In the genomic region with DNA sequence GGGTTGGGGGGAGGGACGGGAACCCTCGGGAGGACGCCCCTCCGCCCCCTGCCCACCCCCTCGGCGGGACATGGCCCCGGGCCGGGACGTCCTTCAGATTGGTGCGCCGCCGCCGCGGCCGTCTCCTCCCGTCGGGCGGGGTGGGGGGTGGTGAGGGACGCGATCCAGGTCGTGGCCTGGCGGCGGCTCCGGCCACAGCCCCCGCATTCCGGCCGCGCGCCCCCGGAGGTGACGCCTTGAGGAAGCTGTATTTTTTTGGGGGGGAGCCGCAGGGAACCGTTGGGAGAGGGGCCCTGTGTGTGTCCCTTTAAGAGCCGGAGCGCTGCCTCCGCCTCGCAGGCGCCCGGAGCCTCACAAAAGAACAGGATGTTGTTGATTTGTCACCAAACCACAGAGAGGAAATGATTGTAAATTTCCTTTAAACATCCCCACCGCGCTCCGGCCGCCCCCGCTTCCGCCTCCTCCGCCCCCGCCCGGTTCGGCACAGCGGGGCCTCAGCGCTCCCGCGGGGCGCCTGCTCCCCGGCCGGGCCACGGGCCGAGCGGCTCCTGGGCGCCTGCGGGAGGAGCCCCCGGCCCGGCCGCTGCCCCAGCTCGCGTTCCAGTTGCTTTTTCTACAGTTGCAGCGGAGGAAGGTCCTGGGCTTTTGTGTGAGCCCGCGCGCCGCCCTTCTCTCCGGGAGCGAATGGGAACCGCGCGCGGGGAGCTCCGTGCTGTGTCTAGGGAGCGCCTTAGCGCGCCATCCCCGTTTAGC, we compare ENCODE assay signal across 1 cellular context.
A peak's percentile ranks its signal among the peaks of the same experiment; 100 is the strongest.
TF ChIP-seq lines count a peak whose summit lies in the region.

No MANE protein-coding gene starts in this region.

TF ChIP-seq in A549, 52 proteins besides CTCF, POLR2A, EP300 and RAD21 (continued from another document):
- TF ChIP-seq, protein P1, sequence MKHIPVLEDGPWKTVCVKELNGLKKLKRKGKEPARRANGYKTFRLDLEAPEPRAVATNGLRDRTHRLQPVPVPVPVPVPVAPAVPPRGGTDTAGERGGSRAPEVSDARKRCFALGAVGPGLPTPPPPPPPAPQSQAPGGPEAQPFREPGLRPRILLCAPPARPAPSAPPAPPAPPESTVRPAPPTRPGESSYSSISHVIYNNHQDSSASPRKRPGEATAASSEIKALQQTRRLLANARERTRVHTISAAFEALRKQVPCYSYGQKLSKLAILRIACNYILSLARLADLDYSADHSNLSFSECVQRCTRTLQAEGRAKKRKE (CRISPR knock-in tag; IDR thresholded peaks at IDR 0.05; ENCODE audit: low read depth) = no peak
- TF ChIP-seq RCOR1 (IDR thresholded peaks at IDR 0.05; ENCODE audit: low read depth, low read length) (no peak), CEBPB (IDR thresholded peaks at IDR 0.05) (peak in 1 of 2 experiments; percentile 5; a peak in 1 of 4 replicates), E2F6 (IDR thresholded peaks at IDR 0.05; ENCODE audit: borderline replicate concordance, low read depth) (no peak), PBX3 (IDR thresholded peaks at IDR 0.05) (no peak), CBX8 (IDR thresholded peaks at IDR 0.05) (no peak), HDAC2 (IDR thresholded peaks at IDR 0.05) (no peak), ESRRA (IDR thresholded peaks at IDR 0.05; ENCODE audit: borderline replicate concordance, low read length) (no peak), NPAS2 (CRISPR knock-in tag; IDR thresholded peaks at IDR 0.05; ENCODE audit: borderline replicate concordance) (no peak), ZSCAN20 (CRISPR knock-in tag; IDR thresholded peaks at IDR 0.05) (no peak), MAFK (IDR thresholded peaks at IDR 0.05; ENCODE audit: partially characterized antibody) (no peak), RARB (CRISPR knock-in tag; IDR thresholded peaks at IDR 0.05) (no peak), MYC (IDR thresholded peaks at IDR 0.05; ENCODE audit: borderline replicate concordance, low read length) (no peak; the same call in 1 of the 2 replicates), JUNB (IDR thresholded peaks at IDR 0.05) (no peak), KDM1A (IDR thresholded peaks at IDR 0.05; ENCODE audit: low read depth) (no peak), SMC3 (IDR thresholded peaks at IDR 0.05) (peak; percentile 21; the same call in 2 of the 3 replicates), EHMT2 (IDR thresholded peaks at IDR 0.05; ENCODE audit: low read depth) (no peak), ELK1 (IDR thresholded peaks at IDR 0.05; ENCODE audit: low read depth, low read length) (no peak), RNF2 (IDR thresholded peaks at IDR 0.05; ENCODE audit: borderline replicate concordance, low read depth) (no peak), CHD4 (IDR thresholded peaks at IDR 0.05; ENCODE audit: borderline replicate concordance) (no peak), RFX5 (IDR thresholded peaks at IDR 0.05) (no peak), CBX2 (IDR thresholded peaks at IDR 0.05; ENCODE audit: borderline replicate concordance, low read depth) (no peak), EHF (CRISPR knock-in tag; IDR thresholded peaks at IDR 0.05) (no peak)
